In the genomic region with DNA sequence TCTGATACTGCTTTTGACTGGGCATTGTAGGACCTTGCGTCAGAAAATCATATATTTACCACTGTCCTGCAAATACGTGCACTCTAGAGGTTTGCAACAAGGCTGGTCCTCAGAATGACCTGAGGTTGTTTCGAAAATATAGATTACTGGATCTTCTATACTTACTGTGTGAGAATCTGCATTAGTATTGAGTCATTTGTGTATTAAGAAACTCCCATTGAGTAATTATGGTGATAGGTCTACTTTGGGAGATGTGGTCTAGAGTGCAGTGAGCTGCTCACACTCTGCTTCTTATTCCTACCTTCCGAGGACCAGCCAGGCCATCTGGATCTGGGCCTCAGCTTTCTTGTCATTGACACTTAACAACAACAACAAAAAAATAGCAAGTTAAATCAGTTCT, we compare ENCODE assay signal across 27 cellular contexts. TPM values are rescaled to one million over a fixed set of nuclear protein-coding genes. Genes with fewer than 3 reads are reported as not detected.
"Had no signal": no experiment of that assay in that cellular context is flagged by ENCODE, and none has a peak within 500 bp of the region (broad histone marks: within the 10 kb centered on the region; RNA-seq: fewer than 3 reads in every experiment).

No MANE protein-coding gene starts in this region.

- H3K4me1 ChIP-seq: spleen had no signal

- H3K4me2 ChIP-seq: hepatocyte had no signal

- ATAC-seq: foreskin keratinocyte; left colon; left ventricle myocardium superior; mucosa of descending colon; naive thymus-derived CD8-positive, alpha-beta T cell; sciatic nerve had no signal

- DNase-seq: effector CD4-positive, alpha-beta T cell; endodermal cell; erythroblast; foreskin keratinocyte; head of caudate nucleus; left colon; left ventricle myocardium superior; mucosa of descending colon; naive thymus-derived CD8-positive, alpha-beta T cell; posterior cingulate gyrus; spleen; stimulated activated CD4-positive, alpha-beta T cell treated with anti-CD3 and anti-CD28 coated beads, Interleukin-15, amount 100 ng/mL, for 24 hours; stimulated activated CD4-positive, alpha-beta T cell treated with anti-CD3 and anti-CD28 coated beads, Interleukin-1b, Interleukin-23, amount 100 ng/mL, for 48 hours; stimulated activated CD4-positive, alpha-beta T cell treated with anti-CD3 and anti-CD28 coated beads, Interleukin-4, amount 100 ng/mL, for 4 hours; stimulated activated naive CD4-positive, alpha-beta T cell treated with Interleukin-2 at 50 U/mL for 16 hours; thyroid gland had no signal

- FAIRE-seq: endothelial cell of umbilical vein, urothelium cell line had no signal

- H3K4me3 ChIP-seq: coronary artery, hepatocyte, lung, mucosa of descending colon, spleen, thyroid gland had no signal

- H3K79me2 ChIP-seq: hepatocyte had no signal

- H2AFZ ChIP-seq: hepatocyte had no signal

- H3K36me3 ChIP-seq: neutrophil, spleen, thyroid gland had no signal

- H3K9me3 ChIP-seq: mucosa of descending colon, neutrophil, spleen, thyroid gland had no signal

- H3K27me3 ChIP-seq: spleen, thyroid gland had no signal

- H3K27ac ChIP-seq: coronary artery, foreskin keratinocyte, hepatocyte, neutrophil, spleen, thyroid gland had no signal

RNA-seq across cellular contexts. Expression of a gene that starts 9.6 kb away (rescaled TPM):
- total RNA-seq: dermis microvascular lymphatic vessel endothelial cell, endothelial cell of umbilical vein, osteoblast, pulmonary artery endothelial cell, skeletal muscle tissue had no signal
- polyA plus RNA-seq: hepatocyte had no signal
